8 cellular contexts compared by ENCODE assay signal in the genomic region with DNA sequence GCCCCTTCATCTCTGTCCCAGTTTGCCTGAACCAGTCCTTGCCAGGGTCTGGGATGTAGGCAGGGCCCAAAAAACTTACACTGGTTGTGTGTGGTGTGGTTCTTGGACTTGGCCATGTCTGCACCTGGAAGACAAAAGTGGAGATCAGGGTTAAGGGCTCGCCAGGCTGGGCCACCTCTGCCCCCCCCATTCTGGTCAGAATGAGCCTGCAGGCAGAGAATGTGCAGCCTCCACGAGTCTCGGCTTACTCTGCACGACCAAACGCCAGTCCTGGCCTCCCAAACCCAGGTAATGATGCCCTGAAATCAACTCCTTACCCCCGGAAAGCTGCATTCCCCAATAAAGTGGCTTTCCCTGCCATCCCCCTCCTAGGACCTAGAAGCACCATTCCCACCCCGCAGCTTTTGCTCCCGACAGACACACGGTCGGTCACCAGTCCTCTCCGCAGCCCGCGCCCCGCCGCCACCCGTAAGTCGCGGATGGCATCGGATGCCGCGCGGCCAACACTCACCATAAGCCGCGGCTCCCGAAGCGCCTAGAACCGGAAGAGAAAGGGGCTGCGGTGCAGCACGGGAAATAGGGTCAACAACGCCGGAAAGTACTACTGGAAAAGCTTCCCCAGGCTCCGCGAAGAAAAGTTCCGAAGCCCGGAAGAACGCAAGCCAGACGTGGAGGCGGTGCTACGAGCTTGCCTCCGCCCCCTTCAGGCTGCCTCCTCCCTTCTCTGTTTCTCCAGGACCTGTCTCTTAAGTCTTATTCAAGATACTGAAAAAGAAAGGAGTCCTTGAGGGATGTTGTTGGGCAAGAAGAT. TPM values are rescaled to one million over a fixed set of nuclear protein-coding genes. Genes with fewer than 3 reads are reported as not detected.
A peak's percentile ranks its signal among the peaks of the same experiment; 100 is the strongest.
DNase-seq lines count a peak whose midpoint lies in the region; ATAC-seq and TF ChIP-seq lines count a peak whose summit lies in the region.

RPL29 (minus strand) TSS at position 550 of the 811 bp plus-strand sequence; CDS start at position 116, 434 bp downstream.

- no peaks in the 10 kb centered on the region for H3K9me3 ChIP-seq in SK-N-MC (ENCODE audit: low read depth, low read length)
- H3K9me3 ChIP-seq in gastroesophageal sphincter, result no peaks in the 10 kb centered on the region

- H3K9ac ChIP-seq in SK-N-MC (ENCODE audit: insufficient read length), result peak within 1 kb of the TSS; percentile 95

- H3K4me3 ChIP-seq in HFF-Myc (replicated peaks; ENCODE audit: low read depth, low read length) (peak within 1 kb of the TSS; percentile 100), SK-N-MC (peak within 1 kb of the TSS; percentile 86), gastroesophageal sphincter (peak within 1 kb of the TSS; percentile 56 to 83)

- TF ChIP-seq CTCF in HFF-Myc (IDR thresholded peaks at IDR 0.05; ENCODE audit: low read depth, low read length, missing control alignments) (no peak), gastroesophageal sphincter (IDR thresholded peaks at IDR 0.05) (peak in 1 of 4 experiments; percentile 69)

- H3K4me3 Mint-ChIP-seq in activated naive CD4-positive, alpha-beta T cell treated with anti-CD3 and anti-CD28 coated beads for 36 hours, result peak within 1 kb of the TSS; percentile 98

- ATAC-seq in gastroesophageal sphincter, result peak; percentile 98

- H3K4me1 ChIP-seq in gastroesophageal sphincter, result peaks cover 0 to 41% (median 12%) of the 10 kb centered on the region in 3 donors

- CTCF ChIA-PET in activated naive CD4-positive, alpha-beta T cell treated with anti-CD3 and anti-CD28 coated beads for 36 hours (lab: Charles Lee), result interaction anchor here (1.2 to 1.8 kb wide), 4 partner anchors 13 to 54 kb away, joined by 4 to 6 read pairs (median 5); partner anchors contain the start of genes ABHD14B, ACY1, PARP3 and RRP9

- no peaks in the 10 kb centered on the region for H3K9me3 Mint-ChIP-seq in activated naive CD4-positive, alpha-beta T cell treated with anti-CD3 and anti-CD28 coated beads for 36 hours

- H3K27ac Mint-ChIP-seq in activated naive CD4-positive, alpha-beta T cell treated with anti-CD3 and anti-CD28 coated beads for 36 hours, result peak within 1 kb of the TSS; percentile 100

- H3K36me3 ChIP-seq in SK-N-MC (ENCODE audit: insufficient read depth, low read length) (peaks cover 37% of the 10 kb centered on the region), gastroesophageal sphincter (peaks cover 0 to 41% of the 10 kb centered on the region in 2 donors)

- H3K4me1 Mint-ChIP-seq in activated naive CD4-positive, alpha-beta T cell treated with anti-CD3 and anti-CD28 coated beads for 36 hours (ENCODE audit: low read depth), result peaks cover 28% of the 10 kb centered on the region

- peak; percentile 39 to 44 for TF ChIP-seq POLR2A in gastroesophageal sphincter (IDR thresholded peaks at IDR 0.05)

- no peaks in the 10 kb centered on the region for H3K27me3 Mint-ChIP-seq in activated naive CD4-positive, alpha-beta T cell treated with anti-CD3 and anti-CD28 coated beads for 36 hours (ENCODE audit: low read depth)

- peaks cover 43% of the 10 kb centered on the region for H3K36me3 Mint-ChIP-seq in activated naive CD4-positive, alpha-beta T cell treated with anti-CD3 and anti-CD28 coated beads for 36 hours (ENCODE audit: low read depth)

- intact Hi-C loops in activated naive CD4-positive, alpha-beta T cell treated with anti-CD3 and anti-CD28 coated beads for 36 hours (cut with micrococcal nuclease), result loop anchor here (1.0 to 10.0 kb wide), 7 partner anchors 12 to 689 kb away; partner anchors contain the start of genes ABHD14B, ACY1, GNL3 and NISCH

- no peak for TF ChIP-seq EP300 in gastroesophageal sphincter (IDR thresholded peaks at IDR 0.05)

- DNase-seq in GM04503 (ENCODE audit: low read depth), result peak; percentile 74
- DNase-seq in HFF-Myc (ENCODE audit: extremely low read depth, low read depth), result peak; percentile 90
- peak; percentile 88 for DNase-seq in NAMALWA (ENCODE audit: low spot score)
- peak; percentile 78 for DNase-seq in SK-N-MC (ENCODE audit: low read depth, low spot score)
- DNase-seq in activated naive CD4-positive, alpha-beta T cell treated with anti-CD3 and anti-CD28 coated beads for 36 hours, result peak; percentile 96
- DNase-seq in nucleus accumbens (lab: John Stamatoyannopoulos, UW), result peak in 55 of 56 donors; percentile 55 to 95 (median 85)
- DNase-seq in superior temporal gyrus (ENCODE audit: extremely low spot score), result peak; percentile 97

- 0% methylated on average over 9 to 19 of the region's 40 CpGs for WGBS in gastroesophageal sphincter (ENCODE audit: low coverage in 1 of 2), 2 donors

- peaks cover 28% of the 10 kb centered on the region for H3K27me3 ChIP-seq in gastroesophageal sphincter

- H3K27ac ChIP-seq in SK-N-MC (peak within 1 kb of the TSS; percentile 93), gastroesophageal sphincter (peak within 1 kb of the TSS; percentile 52 to 92 (median 90))

RNA-seq across cellular contexts. Expression of gene RPL29, which starts in this region (rescaled TPM):
- total RNA-seq in activated naive CD4-positive, alpha-beta T cell treated with anti-CD3 and anti-CD28 coated beads for 36 hours, result 1,000 to 10,000 TPM; 1,927 to 1,957 TPM
- total RNA-seq in gastroesophageal sphincter, result 1,000 to 10,000 TPM in 3 of 4 donors, 100 to 1,000 TPM in 1; 775 to 1,945 (median 1,298) TPM

Comparison
In these comparisons a context has a peak if more than half of its experiments do, and no peak if none do; other contexts are left out.
1. Peak in every context shown above with its lines: DNase-seq, ATAC-seq, H3K4me3 ChIP-seq and H3K27ac ChIP-seq.